8 cellular contexts compared by ENCODE assay signal in genomic region chr2:2791606-2792005, GRCh38.
"Had no signal": no experiment of that assay in that cellular context is flagged by ENCODE, and none has a peak within 500 bp of the region (broad histone marks: within the 10 kb centered on the region; RNA-seq: fewer than 3 reads in every experiment).

No MANE protein-coding gene starts in this region.

- H3K9ac ChIP-seq: GM23248 had no signal

- FAIRE-seq: H54, HTR-8/SVneo, K562 had no signal

- ATAC-seq: K562 had no signal

- H3K27ac ChIP-seq: GM23248 had no signal

- H3K4me3 ChIP-seq: GM23248, K562 had no signal

- H2AFZ ChIP-seq: GM23248 had no signal

- DNase-seq: GM23248, GOT3, H9, HCEC 1CT, IMR-90 had no signal
